8 cellular contexts compared by ENCODE assay signal in genomic region chr9:96383165-96383939, GRCh38. TPM values are rescaled to one million over a fixed set of nuclear protein-coding genes. Genes with fewer than 3 reads are reported as not detected.
DNase-seq lines count a peak whose midpoint lies in the region; ATAC-seq lines count a peak whose summit lies in the region.

TSS of gene SLC35D2 (minus strand) at chr9:96383711. CDS start at chr9:96383634, 77 bp downstream.

- peak; percentile 82 for ATAC-seq in activated CD8-positive, alpha-beta memory T cell treated with anti-CD3 and anti-CD28 coated beads, Interleukin-2, amount 10 ng/mL, durations not matched to agents 7 days and 5 days
- ATAC-seq in GM19467 (IDR thresholded peaks at IDR 0.05; ENCODE audit: unreplicated experiment) = no peak

- no peaks in the 10 kb centered on the region for H3K27me3 Mint-ChIP-seq in activated CD8-positive, alpha-beta memory T cell treated with anti-CD3 and anti-CD28 coated beads, Interleukin-2, amount 10 ng/mL, durations not matched to agents 7 days and 5 days

- WGBS in esophagus, 2 donors = 1 to 2% methylated on average over 46 to 73 of the region's 73 CpGs
- 0 to 2% methylated on average over 52 to 55 of the region's 73 CpGs for WGBS in mesodermal cell (ENCODE audit: insufficient coverage in 2 of 2), 2 experiments

- peaks cover 0 to 3% of the 10 kb centered on the region in 2 donors for H3K36me3 ChIP-seq in esophagus (ENCODE audit: control insufficient read depth in 2 of 2, insufficient read depth in 2 of 2, low read length in 1 of 2)
- peaks cover 25% of the 10 kb centered on the region for H3K36me3 ChIP-seq in mesodermal cell (ENCODE audit: control insufficient read depth, insufficient read depth, low read length)

- H3K27ac ChIP-seq in esophagus (ENCODE audit: low read depth in 2 of 2, low read length in 1 of 2) (peak within 1 kb of the TSS; percentile 87 to 90), mesodermal cell (ENCODE audit: low read depth, low read length, severe bottlenecking) (no peak within 1 kb of the TSS), temporal lobe (ENCODE audit: low read depth, low read length) (peak within 1 kb of the TSS; percentile 79)

- CTCF ChIA-PET in activated CD8-positive, alpha-beta memory T cell treated with anti-CD3 and anti-CD28 coated beads, Interleukin-2, amount 10 ng/mL, durations not matched to agents 7 days and 5 days (lab: Charles Lee) = interaction anchor here (1.4 to 2.0 kb wide), 3 partner anchors 21 to 183 kb away, joined by 3 to 7 read pairs (median 4); no protein-coding TSS in a partner anchor

- no peaks in the 10 kb centered on the region for H3K27me3 ChIP-seq in esophagus (ENCODE audit: control insufficient read depth in 1 of 2, insufficient read depth in 2 of 2, low read length in 2 of 2)

- H3K36me3 Mint-ChIP-seq in activated CD8-positive, alpha-beta memory T cell treated with anti-CD3 and anti-CD28 coated beads, Interleukin-2, amount 10 ng/mL, durations not matched to agents 7 days and 5 days = peaks cover 27% of the 10 kb centered on the region

- H3K27ac Mint-ChIP-seq in activated CD8-positive, alpha-beta memory T cell treated with anti-CD3 and anti-CD28 coated beads, Interleukin-2, amount 10 ng/mL, durations not matched to agents 7 days and 5 days = peak within 1 kb of the TSS; percentile 81

- H3K4me3 Mint-ChIP-seq in activated CD8-positive, alpha-beta memory T cell treated with anti-CD3 and anti-CD28 coated beads, Interleukin-2, amount 10 ng/mL, durations not matched to agents 7 days and 5 days = peak within 1 kb of the TSS; percentile 78

- no peaks in the 10 kb centered on the region for H3K9me3 ChIP-seq in esophagus (ENCODE audit: control insufficient read depth in 2 of 2, insufficient read depth in 1 of 2, low read depth in 1 of 2, low read length in 1 of 2)
- H3K9me3 ChIP-seq in mesodermal cell (ENCODE audit: control insufficient read depth, low read length) = no peaks in the 10 kb centered on the region

- H3K9me3 Mint-ChIP-seq in activated CD8-positive, alpha-beta memory T cell treated with anti-CD3 and anti-CD28 coated beads, Interleukin-2, amount 10 ng/mL, durations not matched to agents 7 days and 5 days (ENCODE audit: low read depth) = no peaks in the 10 kb centered on the region

- peaks cover 28% of the 10 kb centered on the region for H3K4me1 Mint-ChIP-seq in activated CD8-positive, alpha-beta memory T cell treated with anti-CD3 and anti-CD28 coated beads, Interleukin-2, amount 10 ng/mL, durations not matched to agents 7 days and 5 days

- peak; percentile 92 for DNase-seq in GM03348 (ENCODE audit: low spot score)
- peak; percentile 73 for DNase-seq in HK-2 (ENCODE audit: unreplicated experiment)
- peak; percentile 44 for DNase-seq in activated CD8-positive, alpha-beta memory T cell treated with anti-CD3 and anti-CD28 coated beads, Interleukin-2, amount 10 ng/mL, durations not matched to agents 7 days and 5 days
- DNase-seq in NCI-H2029 treated with DMSO at 0.1 percent for 48 hours (lab: John Stamatoyannopoulos, UW) = no peak

- H3K4me1 ChIP-seq in esophagus (ENCODE audit: control insufficient read depth in 2 of 2, insufficient read depth in 2 of 2, low read length in 1 of 2) = peaks cover 2 to 5% of the 10 kb centered on the region in 2 donors
- H3K4me1 ChIP-seq in mesodermal cell (ENCODE audit: control insufficient read depth, insufficient read depth, low read length, poor library complexity, severe bottlenecking) = peaks cover 13% of the 10 kb centered on the region

- H3K4me3 ChIP-seq in esophagus (ENCODE audit: low read depth in 1 of 2, low read length in 2 of 2) = peak within 1 kb of the TSS; percentile 67 to 95
- H3K4me3 ChIP-seq in mesodermal cell (ENCODE audit: extremely low read depth, insufficient read depth, low read length, poor library complexity, severe bottlenecking) = peak within 1 kb of the TSS; percentile 54

RNA-seq across cellular contexts. Expression of gene SLC35D2, which starts in this region (rescaled TPM):
- 1 to 10 TPM; 5.3 to 6.7 TPM for total RNA-seq in activated CD8-positive, alpha-beta memory T cell treated with anti-CD3 and anti-CD28 coated beads, Interleukin-2, amount 10 ng/mL, durations not matched to agents 7 days and 5 days
- 10 to 100 TPM in 1 of 2 donors, 1 to 10 TPM in 1; 8.1 to 10.3 TPM for polyA plus RNA-seq in esophagus
- 21.8 TPM for polyA plus RNA-seq in mesodermal cell (2013, experiment 1 of 2)
- 20.2 TPM for polyA plus RNA-seq in mesodermal cell (2013, experiment 2 of 2)
- total RNA-seq in temporal lobe = 1.5 TPM
